8 cellular contexts compared by ENCODE assay signal in the genomic region with DNA sequence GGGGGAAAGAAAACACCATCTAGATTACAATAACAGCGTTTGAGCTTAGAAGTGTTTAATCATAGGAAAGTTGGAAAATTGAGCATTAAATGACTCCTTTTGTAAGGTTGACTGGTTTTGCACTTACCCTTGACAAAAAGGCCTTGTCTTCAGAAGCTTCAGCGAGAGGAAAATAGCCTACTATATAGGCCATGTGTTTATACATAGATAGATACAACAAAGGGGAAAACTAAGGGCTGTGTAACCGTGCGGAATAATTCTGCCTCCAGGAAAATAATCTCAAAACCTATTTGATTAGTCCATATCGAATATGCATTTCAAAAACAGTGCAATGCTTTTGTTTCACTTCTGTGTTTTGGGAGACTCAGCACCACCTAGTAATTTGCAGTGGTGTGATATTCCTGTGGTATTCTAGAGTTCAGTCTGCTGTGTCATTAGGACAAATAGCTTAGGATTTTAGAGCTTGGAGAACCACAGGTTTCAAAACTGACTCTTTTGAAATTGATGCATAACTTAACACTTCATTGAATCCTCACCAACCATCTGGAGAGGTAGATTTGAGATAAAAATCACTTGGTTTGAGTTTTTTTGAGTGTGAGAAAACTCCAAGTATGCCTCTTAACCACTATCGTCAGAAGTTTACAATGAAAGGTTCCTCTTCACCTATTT. TPM values are rescaled to one million over a fixed set of nuclear protein-coding genes. Genes with fewer than 3 reads are reported as not detected.
DNase-seq lines count a peak whose midpoint lies in the region; ATAC-seq and TF ChIP-seq lines count a peak whose summit lies in the region.

No MANE protein-coding gene starts in this region.

- H3K9me3 Mint-ChIP-seq in activated naive CD8-positive, alpha-beta T cell treated with anti-CD3 and anti-CD28 coated beads for 36 hours: no peaks in the 10 kb centered on the region

- no peaks in the 10 kb centered on the region for H3K27me3 ChIP-seq in left ventricle myocardium inferior (ENCODE audit: low read depth)
- no peaks in the 10 kb centered on the region for H3K27me3 ChIP-seq in lower lobe of right lung (ENCODE audit: low read depth)
- H3K27me3 ChIP-seq in aorta (ENCODE audit: control insufficient read depth in 1 of 2, insufficient read depth in 2 of 2, low read length in 1 of 2): no peaks in the 10 kb centered on the region
- no peaks in the 10 kb centered on the region for H3K27me3 ChIP-seq in adrenal gland

- intact Hi-C loops in left ventricle myocardium inferior (cut with micrococcal nuclease): loop anchor here (10.0 kb wide), 1 partner anchor 59 kb away; no protein-coding TSS in a partner anchor
- intact Hi-C loops in Right ventricle myocardium inferior (cut with DNase I): loop anchor here (2.0 to 5.0 kb wide), 3 partner anchors 27 to 171 kb away; partner anchors contain the start of gene POGLUT1
- intact Hi-C loops in lower lobe of right lung (cut with DNase I): no loop called here
- intact Hi-C loops in aorta (cut with DNase I): no loop called here
- intact Hi-C loops in lower leg skin (cut with DNase I; ENCODE audit: low total_unique reads): no loop called here
- intact Hi-C loops in adrenal gland (cut with DNase I): no loop called here

- no peak for ATAC-seq in Right ventricle myocardium inferior
- no peak for ATAC-seq in lower lobe of right lung
- ATAC-seq in aorta (ENCODE audit: low FRiP score): no peak

- H3K27me3 Mint-ChIP-seq in activated naive CD8-positive, alpha-beta T cell treated with anti-CD3 and anti-CD28 coated beads for 36 hours: no peaks in the 10 kb centered on the region

- no peak for TF ChIP-seq POLR2A in lower leg skin (IDR thresholded peaks at IDR 0.05)
- TF ChIP-seq POLR2A in adrenal gland (IDR thresholded peaks at IDR 0.05): no peak

- peak overlapping the region; percentile 86 for H3K4me3 ChIP-seq in left ventricle myocardium inferior
- H3K4me3 ChIP-seq in lower lobe of right lung: peak overlapping the region; percentile 72
- H3K4me3 ChIP-seq in aorta (ENCODE audit: low read length in 2 of 2): peak overlapping the region; percentile 73 to 79
- H3K4me3 ChIP-seq in lower leg skin (ENCODE audit: low read depth, poor library complexity, severe bottlenecking): no peak overlapping the region
- peak overlapping the region in 1 of 4 donors; percentile 87 for H3K4me3 ChIP-seq in adrenal gland

- H3K4me3 Mint-ChIP-seq in activated naive CD8-positive, alpha-beta T cell treated with anti-CD3 and anti-CD28 coated beads for 36 hours: peak overlapping the region; percentile 87

- H3K36me3 ChIP-seq in left ventricle myocardium inferior: peaks cover 7% of the 10 kb centered on the region
- peaks cover 24% of the 10 kb centered on the region for H3K36me3 ChIP-seq in lower lobe of right lung
- no peaks in the 10 kb centered on the region for H3K36me3 ChIP-seq in aorta (ENCODE audit: control insufficient read depth in 1 of 2, insufficient read depth in 2 of 2, low read length in 1 of 2)
- H3K36me3 ChIP-seq in adrenal gland (replicated peaks in 1 of 2): no peaks in the 10 kb centered on the region

- peak overlapping the region; percentile 94 for H3K27ac Mint-ChIP-seq in activated naive CD8-positive, alpha-beta T cell treated with anti-CD3 and anti-CD28 coated beads for 36 hours

- H3K4me1 Mint-ChIP-seq in activated naive CD8-positive, alpha-beta T cell treated with anti-CD3 and anti-CD28 coated beads for 36 hours: peaks cover 48% of the 10 kb centered on the region

- DNase-seq in left ventricle myocardium inferior (no peak), Right ventricle myocardium inferior (ENCODE audit: missing footprints) (no peak), lower lobe of right lung (no peak), aorta (no peak), lower leg skin (ENCODE audit: low spot score in 2 of 2) (no peak), adrenal gland (no peak), cerebellar cortex (ENCODE audit: low spot score) (no peak)
- no peak for DNase-seq in activated naive CD8-positive, alpha-beta T cell treated with anti-CD3 and anti-CD28 coated beads for 36 hours

- H3K9me3 ChIP-seq in left ventricle myocardium inferior (replicated peaks) (no peaks in the 10 kb centered on the region), lower lobe of right lung (no peaks in the 10 kb centered on the region), aorta (ENCODE audit: control insufficient read depth, low read length) (no peaks in the 10 kb centered on the region), adrenal gland (replicated peaks in 1 of 3) (no peaks in the 10 kb centered on the region)

- no peak for TF ChIP-seq CTCF in left ventricle myocardium inferior (IDR thresholded peaks at IDR 0.05; ENCODE audit: borderline replicate concordance)
- no peak for TF ChIP-seq CTCF in lower lobe of right lung (IDR thresholded peaks at IDR 0.05)
- TF ChIP-seq CTCF in lower leg skin (IDR thresholded peaks at IDR 0.05): no peak
- TF ChIP-seq CTCF in adrenal gland (IDR thresholded peaks at IDR 0.05): no peak

- 21 to 24% methylated on average over 6 of the region's 6 CpGs for WGBS in aorta, 2 donors
- 29 to 31% methylated on average over 6 of the region's 6 CpGs for WGBS in lower leg skin, 2 donors
- 55 to 62% (median 59%) methylated on average over 6 of the region's 6 CpGs for WGBS in adrenal gland, 4 donors

- H3K27ac ChIP-seq in left ventricle myocardium inferior (replicated peaks): peak overlapping the region; percentile 98
- peak overlapping the region; percentile 94 for H3K27ac ChIP-seq in lower lobe of right lung
- H3K27ac ChIP-seq in aorta (ENCODE audit: low read depth in 1 of 2, low read length in 2 of 2): no peak overlapping the region
- peak overlapping the region in 1 of 5 donors; percentile 92 for H3K27ac ChIP-seq in adrenal gland

- H3K36me3 Mint-ChIP-seq in activated naive CD8-positive, alpha-beta T cell treated with anti-CD3 and anti-CD28 coated beads for 36 hours: peaks cover 11% of the 10 kb centered on the region

- peaks cover 90% of the 10 kb centered on the region for H3K4me1 ChIP-seq in left ventricle myocardium inferior
- peaks cover 62% of the 10 kb centered on the region for H3K4me1 ChIP-seq in lower lobe of right lung
- no peaks in the 10 kb centered on the region for H3K4me1 ChIP-seq in aorta (ENCODE audit: control insufficient read depth in 1 of 2, insufficient read depth in 2 of 2, low read length in 2 of 2)
- peaks cover 0 to 20% of the 10 kb centered on the region in 2 donors for H3K4me1 ChIP-seq in adrenal gland (replicated peaks in 1 of 2)

RNA-seq across cellular contexts. Expression of gene ARHGAP31, which starts 1.8 kb away (rescaled TPM):
- total RNA-seq in left ventricle myocardium inferior (38.0 TPM), Right ventricle myocardium inferior (42.8 TPM), lower lobe of right lung (100 TPM), aorta (10 to 100 TPM; 29.1 to 65.0 TPM), lower leg skin (10 to 100 TPM; 21.8 to 48.7 (median 22.9) TPM), adrenal gland (10 to 100 TPM in 5 of 8 donors, 1 to 10 TPM in 3; 5.9 to 21.8 (median 11.6) TPM)
- total RNA-seq in activated naive CD8-positive, alpha-beta T cell treated with anti-CD3 and anti-CD28 coated beads for 36 hours: 1 to 10 TPM; 8.9 to 9.7 TPM
- polyA plus RNA-seq in aorta (1 to 10 TPM; 1.5 to 2.4 TPM), adrenal gland (1 to 10 TPM; 2.9 to 4.6 (median 4.3) TPM)

RNA-seq across cellular contexts. Expression of gene B4GALT4, which starts 55.3 kb away (rescaled TPM):
- total RNA-seq in left ventricle myocardium inferior (12.7 TPM), Right ventricle myocardium inferior (12.0 TPM), lower lobe of right lung (13.5 TPM), aorta (10 to 100 TPM; 21.9 to 22.8 TPM), lower leg skin (10 to 100 TPM; 23.1 to 44.4 (median 38.2) TPM), adrenal gland (10 to 100 TPM; 10.3 to 17.8 (median 15.1) TPM)
- total RNA-seq in activated naive CD8-positive, alpha-beta T cell treated with anti-CD3 and anti-CD28 coated beads for 36 hours: 10 to 100 TPM; 14.2 to 14.4 TPM
- polyA plus RNA-seq in aorta (10 to 100 TPM; 16.3 to 23.5 TPM), adrenal gland (10 to 100 TPM; 15.1 to 23.1 (median 17.0) TPM)

Comparison
In these comparisons a context has a peak if more than half of its experiments do, and no peak if none do; other contexts are left out.
1. H3K27ac ChIP-seq: peak in left ventricle myocardium inferior (single experiment) and lower lobe of right lung (single experiment); none in aorta (0 of 2).
2. intact Hi-C loops: an anchor here in left ventricle myocardium inferior (10.0 kb wide) and Right ventricle myocardium inferior (2.0 to 5.0 kb wide); none called in lower lobe of right lung, aorta, lower leg skin and adrenal gland.